In genomic region chr12:23221066-23221465, GRCh38 we compare ENCODE assay signal across 13 cellular contexts.
A peak's percentile ranks its signal among the peaks of the same experiment; 100 is the strongest.
DNase-seq lines count a peak whose midpoint lies in the region; FAIRE-seq and TF ChIP-seq lines count a peak whose summit lies in the region.
"Had no signal": no experiment of that assay in that cellular context is flagged by ENCODE, and none has a peak within 500 bp of the region (broad histone marks: within the 10 kb centered on the region; RNA-seq: fewer than 3 reads in every experiment).

No MANE protein-coding gene starts in this region.

- CTCF ChIA-PET in endothelial cell of umbilical vein (lab: Charles Lee), result interaction anchor here (0.6 to 3.4 kb wide), 8 partner anchors 13 to 536 kb away, joined by 3 to 21 read pairs (median 3); no protein-coding TSS in a partner anchor

- H3K79me2 ChIP-seq in endothelial cell of umbilical vein (ENCODE audit: control insufficient read depth, insufficient read depth, low read length) (no peaks in the 10 kb centered on the region), trophoblast cell (ENCODE audit: control insufficient read depth, insufficient read depth, low read length, poor library complexity) (no peaks in the 10 kb centered on the region)

- no peak overlapping the region for H3K4me3 ChIP-seq in endothelial cell of umbilical vein (replicated peaks in 1 of 3; ENCODE audit: insufficient read depth in 1 of 3, low read depth in 1 of 3, low read length in 3 of 3)
- H3K4me3 ChIP-seq in retinal pigment epithelial cell (ENCODE audit: low read length), result no peak overlapping the region
- H3K4me3 ChIP-seq in trophoblast cell (ENCODE audit: low read depth, low read length), result no peak overlapping the region
- H3K4me3 ChIP-seq: esophagus squamous epithelium, right atrium auricular region had no signal

- no peak overlapping the region for H3K23ac ChIP-seq in trophoblast cell (ENCODE audit: low read length)

- no peaks in the 10 kb centered on the region for H3K9me3 ChIP-seq in endothelial cell of umbilical vein (replicated peaks; ENCODE audit: control insufficient read depth, insufficient read depth, low read length)
- H3K9me3 ChIP-seq in trophoblast cell (ENCODE audit: insufficient read depth, low read depth, low read length), result peaks cover 2% of the 10 kb centered on the region

- no peak overlapping the region for H3K9ac ChIP-seq in endothelial cell of umbilical vein (replicated peaks; ENCODE audit: extremely low read depth, insufficient read depth, low read length)
- H3K9ac ChIP-seq in trophoblast cell (ENCODE audit: low read length), result no peak overlapping the region

- H2AFZ ChIP-seq in endothelial cell of umbilical vein (ENCODE audit: low read depth, low read length), result no peak overlapping the region
- no peak overlapping the region for H2AFZ ChIP-seq in trophoblast cell (ENCODE audit: insufficient read depth, low read length, poor library complexity)

- H3K4me1 ChIP-seq in endothelial cell of umbilical vein (ENCODE audit: control insufficient read depth, extremely low read depth, insufficient read depth, low read length), result no peaks in the 10 kb centered on the region
- H3K4me1 ChIP-seq in trophoblast cell (ENCODE audit: control insufficient read depth in 1 of 2, insufficient read depth in 2 of 2, low read length in 2 of 2), result no peaks in the 10 kb centered on the region
- H3K4me1 ChIP-seq: esophagus squamous epithelium had no signal

- TF ChIP-seq CTCF in endothelial cell of umbilical vein (IDR thresholded peaks at IDR 0.05; ENCODE audit: extremely low read depth in 1 of 2, insufficient read depth in 1 of 2, low read depth in 1 of 2, low read length in 2 of 2), result peak; percentile 10 to 18
- peak; percentile 57 for TF ChIP-seq CTCF in retinal pigment epithelial cell (conservative IDR thresholded peaks at IDR 0.05; ENCODE audit: low read depth, low read length)

- no peak overlapping the region for H4K91ac ChIP-seq in trophoblast cell (ENCODE audit: low read depth, low read length)

- no peaks in the 10 kb centered on the region for H4K20me1 ChIP-seq in endothelial cell of umbilical vein (replicated peaks; ENCODE audit: control insufficient read depth, extremely low read depth, insufficient read depth, low read length)

- H4K8ac ChIP-seq in trophoblast cell (ENCODE audit: low read depth, low read length), result no peak overlapping the region

- H3K4ac ChIP-seq in trophoblast cell (ENCODE audit: low read depth, low read length), result no peak overlapping the region

- intact Hi-C loops in endothelial cell of umbilical vein (cut with micrococcal nuclease) (no loop called here), posterior cingulate gyrus (cut with DNase I) (loop anchor here (10.0 kb wide), 1 partner anchor 56 kb away; no protein-coding TSS in a partner anchor)

- H3K79me1 ChIP-seq in trophoblast cell (ENCODE audit: low read length), result no peaks in the 10 kb centered on the region

- H3K4me2 ChIP-seq in endothelial cell of umbilical vein (ENCODE audit: insufficient read depth, low read length) (no peak overlapping the region), trophoblast cell (ENCODE audit: low read length) (no peak overlapping the region)

- H2BK5ac ChIP-seq in trophoblast cell (ENCODE audit: low read depth, low read length, poor library complexity), result no peak overlapping the region

- POLR2A ChIA-PET in endothelial cell of umbilical vein (lab: Charles Lee), result no interaction called here

- no peak overlapping the region for H2BK12ac ChIP-seq in trophoblast cell (ENCODE audit: low read length)

- FAIRE-seq in endothelial cell of umbilical vein (lab: Jason Lieb, UNC), result no peak

- dilution Hi-C loops in endothelial cell of umbilical vein (cut with MboI; ENCODE audit: extremely low pct_ligation_motif_present, low sequenced_read_pairs), result no loop called here

- WGBS in trophoblast cell (ENCODE audit: extremely low coverage, insufficient coverage, insufficient read length), result no CpG with 5 or more reads among the region's 4 CpGs

- no peak overlapping the region for H2AK5ac ChIP-seq in trophoblast cell (ENCODE audit: low read length)

- H3K36me3 ChIP-seq in endothelial cell of umbilical vein (ENCODE audit: control insufficient read depth in 2 of 2, extremely low read depth in 1 of 2, insufficient read depth in 2 of 2, low read length in 2 of 2), result no peaks in the 10 kb centered on the region
- no peaks in the 10 kb centered on the region for H3K36me3 ChIP-seq in trophoblast cell (ENCODE audit: control insufficient read depth in 1 of 2, insufficient read depth in 2 of 2, low read length in 2 of 2)
- H3K36me3 ChIP-seq: esophagus squamous epithelium, right atrium auricular region had no signal

- H3K14ac ChIP-seq in trophoblast cell (ENCODE audit: low read length), result no peak overlapping the region

- BruUV-seq in endothelial cell of umbilical vein (replicated peaks; lab: Mats Ljungman, UMichigan), result no TSS peak

- H3K27ac ChIP-seq in endothelial cell of umbilical vein (ENCODE audit: insufficient read depth, low read depth, low read length), result no peak overlapping the region
- no peak overlapping the region for H3K27ac ChIP-seq in trophoblast cell (ENCODE audit: low read depth, low read length)
- H3K27ac ChIP-seq: esophagus squamous epithelium, right atrium auricular region had no signal

- H3K9me1 ChIP-seq in endothelial cell of umbilical vein (replicated peaks; ENCODE audit: control insufficient read depth, extremely low read depth, insufficient read depth, low read length), result no peaks in the 10 kb centered on the region

- no peak for TF ChIP-seq POLR2A in endothelial cell of umbilical vein (IDR thresholded peaks at IDR 0.05; ENCODE audit: low read depth, low read length)

- H2BK120ac ChIP-seq in trophoblast cell (ENCODE audit: insufficient read depth, low read length, poor library complexity), result no peak overlapping the region

- H3K18ac ChIP-seq in trophoblast cell (ENCODE audit: low read length), result no peak overlapping the region

- H4K12ac ChIP-seq in trophoblast cell (ENCODE audit: low read depth, low read length), result no peak overlapping the region

- H3K27me3 ChIP-seq in endothelial cell of umbilical vein (ENCODE audit: control insufficient read depth in 2 of 2, insufficient read depth in 2 of 2, low read length in 2 of 2) (no peaks in the 10 kb centered on the region), trophoblast cell (ENCODE audit: insufficient read depth, low read length) (no peaks in the 10 kb centered on the region)
- H3K27me3 ChIP-seq: esophagus squamous epithelium, right atrium auricular region had no signal

- peak; percentile 4 for DNase-seq in NCI-H1092 (lab: John Stamatoyannopoulos, UW)
- no peak for DNase-seq in NCI-H1092 treated with DMSO at 0.1 percent for 48 hours (lab: John Stamatoyannopoulos, UW)
- DNase-seq in NCI-H82 treated with DMSO at 0.1 percent for 48 hours (lab: John Stamatoyannopoulos, UW; ENCODE audit: unreplicated experiment), result peak; percentile 30
- no peak for DNase-seq in endothelial cell of umbilical vein (ENCODE audit: low read depth, low spot score)
- DNase-seq in retinal pigment epithelial cell (ENCODE audit: low read depth), result no peak
- DNase-seq in posterior cingulate gyrus, result no peak
- DNase-seq in trophoblast cell, result no peak
- DNase-seq in NCI-H524 treated with DMSO at 0.1 percent for 48 hours (lab: John Stamatoyannopoulos, UW), result no peak
- DNase-seq: activated CD8-positive, alpha-beta memory T cell treated with anti-CD3 and anti-CD28 coated beads, Interleukin-2, amount 50 U/mL, for 4 hours; amniotic stem cell; esophagus squamous epithelium; T-helper 2 cell had no signal

TF ChIP-seq in endothelial cell of umbilical vein, 7 proteins besides CTCF, POLR2A, EP300 and RAD21:
- TF ChIP-seq MAX (IDR thresholded peaks at IDR 0.05; ENCODE audit: insufficient read depth, insufficient read length) (no peak), EZH2 (IDR thresholded peaks at IDR 0.05; ENCODE audit: borderline replicate concordance, low read depth, low read length, severe bottlenecking) (no peak), GATA2 (IDR thresholded peaks at IDR 0.05; ENCODE audit: insufficient read depth, insufficient read length, low read depth, low read length) (no peak), FOS (IDR thresholded peaks at IDR 0.05; ENCODE audit: borderline replicate concordance, insufficient read depth, low read length) (no peak), POLR2AphosphoS5 (IDR thresholded peaks at IDR 0.05; ENCODE audit: insufficient read depth, low read depth, low read length) (no peak), MYC (IDR thresholded peaks at IDR 0.05; ENCODE audit: low read depth, low read length) (no peak), JUN (IDR thresholded peaks at IDR 0.05; ENCODE audit: borderline replicate concordance, insufficient read depth, insufficient read length, low read depth) (no peak)

Comparison
In these comparisons a context has a peak if more than half of its experiments do, and no peak if none do; other contexts are left out.
1. DNase-seq: peak in NCI-H1092 (single experiment) and NCI-H82 treated with DMSO at 0.1 percent for 48 hours (single experiment); none in NCI-H1092 treated with DMSO at 0.1 percent for 48 hours (single experiment), endothelial cell of umbilical vein (single experiment), retinal pigment epithelial cell (single experiment), posterior cingulate gyrus (0 of 10), trophoblast cell (0 of 2) and NCI-H524 treated with DMSO at 0.1 percent for 48 hours (single experiment).